ENCODE assay signal across 25 cellular contexts in genomic region chr2:27060323-27060722, GRCh38.
"Had no signal": no experiment of that assay in that cellular context is flagged by ENCODE, and none has a peak within 500 bp of the region (broad histone marks: within the 10 kb centered on the region; RNA-seq: fewer than 3 reads in every experiment).

No MANE protein-coding gene starts in this region.

- H3K36me3 ChIP-seq: uterus had no signal

- H3K27me3 ChIP-seq: dorsolateral prefrontal cortex, foreskin keratinocyte, tibial nerve, uterus had no signal

- H3K4me1 ChIP-seq: foreskin keratinocyte, tibial nerve, uterus had no signal

- H3K9me3 ChIP-seq: tibial nerve, uterus had no signal

- H3K27me3 Mint-ChIP-seq: activated naive CD8-positive, alpha-beta T cell; brain had no signal

- FAIRE-seq: colon had no signal

- H3K27ac ChIP-seq: epithelial cell of prostate, foreskin keratinocyte, tibial nerve, uterus had no signal

- DNase-seq: activated CD4-positive, alpha-beta T cell treated with anti-CD3 and anti-CD28 coated beads, Interleukin-2, amount 50 U/mL, for 1 hour; activated CD8-positive, alpha-beta memory T cell treated with anti-CD3 and anti-CD28 coated beads, Interleukin-2, amount 50 U/mL, for 4 hours; activated gamma-delta T cell treated with Interleukin-2 at 50 U/mL for 16 hours; amygdala; central memory CD4-positive, alpha-beta T cell; foreskin keratinocyte; glutamatergic neuron; hypothalamus; islet precursor cell; nephron progenitor cell; occipital lobe; retina; stimulated activated CD4-positive, alpha-beta T cell treated with anti-CD3 and anti-CD28 coated beads, Interleukin-12 subunit alpha, Interleukin-12 subunit beta, amount 100 ng/mL, for 4 hours; stimulated activated CD4-positive, alpha-beta T cell treated with anti-CD3 and anti-CD28 coated beads, Interleukin-1b, Interleukin-23, amount 100 ng/mL, for 48 hours; stimulated activated CD8-positive, alpha-beta memory T cell treated with anti-CD3 and anti-CD28 coated beads, Interleukin-4, amount 100 ng/mL, for 48 hours; stimulated activated naive CD4-positive, alpha-beta T cell treated with Interleukin-2 at 50 U/mL for 16 hours; uterus had no signal

- ATAC-seq: activated CD4-positive, CD25-positive, alpha-beta regulatory T cell treated with anti-CD3 and anti-CD28 coated beads, Interleukin-2, amount 50 U/mL, for 24 hours; foreskin keratinocyte had no signal

- H3K4me3 ChIP-seq: dorsolateral prefrontal cortex, tibial nerve, uterus had no signal

- H3K4me1 Mint-ChIP-seq: brain, mesothelial cell of epicardium, nephron progenitor cell had no signal

- H3K9me3 Mint-ChIP-seq: brain, mesothelial cell of epicardium, nephron progenitor cell had no signal

- H3K27ac Mint-ChIP-seq: activated naive CD8-positive, alpha-beta T cell; mesothelial cell of epicardium had no signal

- H3K4me3 Mint-ChIP-seq: activated naive CD8-positive, alpha-beta T cell; brain; mesothelial cell of epicardium; nephron progenitor cell had no signal
